In genomic region chr7:158945514-158945913, GRCh38 we compare ENCODE assay signal across 18 cellular contexts.
"Had no signal": no experiment of that assay in that cellular context is flagged by ENCODE, and none has a peak within 500 bp of the region (broad histone marks: within the 10 kb centered on the region; RNA-seq: fewer than 3 reads in every experiment).

No MANE protein-coding gene starts in this region.

- DNase-seq: activated CD4-positive, alpha-beta T cell treated with anti-CD3 and anti-CD28 coated beads for 36 hours; activated CD4-positive, alpha-beta T cell treated with anti-CD3 and anti-CD28 coated beads, Interleukin-2, amount 50 U/mL, for 48 hours; activated CD8-positive, alpha-beta memory T cell treated with anti-CD3 and anti-CD28 coated beads, Interleukin-2, amount 10 ng/mL, durations not matched to agents 7 days and 5 days; activated naive CD4-positive, alpha-beta T cell treated with anti-CD3 and anti-CD28 coated beads for 36 hours; adrenal gland; erythroblast; foreskin melanocyte; head of caudate nucleus; mucosa of descending colon; naive thymus-derived CD4-positive, alpha-beta T cell; ovary; psoas muscle; small intestine; stimulated activated CD4-positive, alpha-beta T cell treated with anti-CD3 and anti-CD28 coated beads, Interleukin-4, amount 100 ng/mL, for 1 hour; stimulated activated naive CD8-positive, alpha-beta T cell treated with anti-CD3 and anti-CD28 coated beads, Interleukin-15, amount 100 ng/mL, for 72 hours; trophoblast cell; WERI-Rb-1 had no signal

- H3K27ac Mint-ChIP-seq: activated CD4-positive, alpha-beta T cell treated with anti-CD3 and anti-CD28 coated beads for 36 hours; activated CD8-positive, alpha-beta memory T cell treated with anti-CD3 and anti-CD28 coated beads, Interleukin-2, amount 10 ng/mL, durations not matched to agents 7 days and 5 days; activated naive CD4-positive, alpha-beta T cell treated with anti-CD3 and anti-CD28 coated beads for 36 hours; memory B cell; stimulated activated naive CD8-positive, alpha-beta T cell treated with anti-CD3 and anti-CD28 coated beads, Interleukin-15, amount 100 ng/mL, for 72 hours had no signal

- H3K36me3 ChIP-seq: ovary had no signal

- H3K27ac ChIP-seq: adrenal gland, ovary, psoas muscle, WERI-Rb-1 had no signal

- H3K4me3 Mint-ChIP-seq: activated CD4-positive, alpha-beta T cell treated with anti-CD3 and anti-CD28 coated beads for 36 hours; activated CD8-positive, alpha-beta memory T cell treated with anti-CD3 and anti-CD28 coated beads, Interleukin-2, amount 10 ng/mL, durations not matched to agents 7 days and 5 days; activated naive CD4-positive, alpha-beta T cell treated with anti-CD3 and anti-CD28 coated beads for 36 hours; memory B cell; naive thymus-derived CD4-positive, alpha-beta T cell; stimulated activated naive CD8-positive, alpha-beta T cell treated with anti-CD3 and anti-CD28 coated beads, Interleukin-15, amount 100 ng/mL, for 72 hours had no signal

- ATAC-seq: activated CD4-positive, alpha-beta T cell treated with anti-CD3 and anti-CD28 coated beads for 36 hours; activated CD8-positive, alpha-beta memory T cell treated with anti-CD3 and anti-CD28 coated beads, Interleukin-2, amount 10 ng/mL, durations not matched to agents 7 days and 5 days; mucosa of descending colon; naive thymus-derived CD4-positive, alpha-beta T cell; stimulated activated naive CD8-positive, alpha-beta T cell treated with anti-CD3 and anti-CD28 coated beads, Interleukin-15, amount 100 ng/mL, for 72 hours had no signal

- H3K4me1 ChIP-seq: adrenal gland, psoas muscle had no signal

- H3K27me3 Mint-ChIP-seq: activated CD4-positive, alpha-beta T cell treated with anti-CD3 and anti-CD28 coated beads for 36 hours; activated CD8-positive, alpha-beta memory T cell treated with anti-CD3 and anti-CD28 coated beads, Interleukin-2, amount 10 ng/mL, durations not matched to agents 7 days and 5 days; memory B cell; naive thymus-derived CD4-positive, alpha-beta T cell; stimulated activated naive CD8-positive, alpha-beta T cell treated with anti-CD3 and anti-CD28 coated beads, Interleukin-15, amount 100 ng/mL, for 72 hours had no signal

- H3K9me3 ChIP-seq: adrenal gland, mucosa of descending colon, psoas muscle had no signal

- H3K4me1 Mint-ChIP-seq: activated CD4-positive, alpha-beta T cell treated with anti-CD3 and anti-CD28 coated beads for 36 hours; activated CD8-positive, alpha-beta memory T cell treated with anti-CD3 and anti-CD28 coated beads, Interleukin-2, amount 10 ng/mL, durations not matched to agents 7 days and 5 days; memory B cell; naive thymus-derived CD4-positive, alpha-beta T cell; stimulated activated naive CD8-positive, alpha-beta T cell treated with anti-CD3 and anti-CD28 coated beads, Interleukin-15, amount 100 ng/mL, for 72 hours had no signal

- H3K27me3 ChIP-seq: adrenal gland, ovary had no signal

- H3K4me3 ChIP-seq: adrenal gland, mucosa of descending colon, ovary, psoas muscle had no signal
